ENCODE assay signal across 29 cellular contexts in the genomic region with DNA sequence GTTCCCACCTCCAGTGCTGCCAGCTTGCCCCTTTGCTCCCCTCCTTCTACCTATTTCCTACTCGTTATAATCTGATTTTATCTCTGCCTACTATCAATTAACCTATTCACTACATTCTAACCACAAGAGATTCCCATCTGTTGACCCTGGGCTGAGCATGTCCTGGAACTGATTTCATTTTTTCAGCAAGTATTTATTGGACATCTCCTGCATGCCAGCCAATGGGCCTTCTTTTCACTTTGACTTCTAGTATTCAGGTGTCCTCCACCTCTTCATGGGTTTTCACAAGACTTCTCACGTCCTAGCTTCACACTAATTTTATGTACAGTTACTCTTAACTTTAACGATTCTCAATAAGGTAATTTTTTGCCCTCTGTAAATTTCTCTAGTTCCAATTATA.
"Had no signal": no experiment of that assay in that cellular context is flagged by ENCODE, and none has a peak within 500 bp of the region (broad histone marks: within the 10 kb centered on the region; RNA-seq: fewer than 3 reads in every experiment).

No MANE protein-coding gene starts in this region.

- H3K9me3 ChIP-seq: esophagus muscularis mucosa, lower lobe of right lung, pancreas, prostate gland, testis, transverse colon had no signal

- H3K36me3 Mint-ChIP-seq: naive thymus-derived CD8-positive, alpha-beta T cell had no signal

- H3K27ac ChIP-seq: brain microvascular endothelial cell, esophagus muscularis mucosa, heart right ventricle, lower lobe of right lung, pancreas, skin epidermis, testis, transverse colon had no signal

- H3K4me3 ChIP-seq: esophagus muscularis mucosa, heart right ventricle, lower lobe of right lung, pancreas, prostate gland, skin epidermis, testis, transverse colon had no signal

- H3K27ac Mint-ChIP-seq: activated CD4-positive, alpha-beta memory T cell treated with anti-CD3 and anti-CD28 coated beads, Interleukin-2, amount 10 ng/mL, durations not matched to agents 7 days and 5 days; activated CD4-positive, alpha-beta T cell treated with anti-CD3 and anti-CD28 coated beads, Interleukin-2, amount 10 ng/mL, durations not matched to agents 7 days and 5 days; activated T-helper 17 cell treated with anti-CD3 and anti-CD28 coated beads, Interleukin-2, amount 50 U/mL, for 72 hours; naive thymus-derived CD8-positive, alpha-beta T cell had no signal

- H3K4me3 Mint-ChIP-seq: activated CD4-positive, alpha-beta memory T cell treated with anti-CD3 and anti-CD28 coated beads, Interleukin-2, amount 10 ng/mL, durations not matched to agents 7 days and 5 days; activated CD4-positive, alpha-beta T cell treated with anti-CD3 and anti-CD28 coated beads, Interleukin-2, amount 10 ng/mL, durations not matched to agents 7 days and 5 days; activated T-cell treated with anti-CD3 and anti-CD28 coated beads, Interleukin-2, amount 50 U/mL, for 4 hours; activated T-helper 17 cell treated with anti-CD3 and anti-CD28 coated beads, Interleukin-2, amount 50 U/mL, for 72 hours; naive thymus-derived CD8-positive, alpha-beta T cell; neural crest cell had no signal

- H3K27me3 Mint-ChIP-seq: activated CD4-positive, alpha-beta memory T cell treated with anti-CD3 and anti-CD28 coated beads, Interleukin-2, amount 10 ng/mL, durations not matched to agents 7 days and 5 days; activated CD4-positive, alpha-beta T cell treated with anti-CD3 and anti-CD28 coated beads, Interleukin-2, amount 10 ng/mL, durations not matched to agents 7 days and 5 days; activated T-helper 17 cell treated with anti-CD3 and anti-CD28 coated beads, Interleukin-2, amount 50 U/mL, for 72 hours; naive thymus-derived CD8-positive, alpha-beta T cell had no signal

- DNase-seq: activated CD4-positive, alpha-beta memory T cell treated with anti-CD3 and anti-CD28 coated beads, Interleukin-2, amount 10 ng/mL, durations not matched to agents 7 days and 5 days; activated CD4-positive, alpha-beta T cell treated with anti-CD3 and anti-CD28 coated beads for 1 hour; activated CD4-positive, alpha-beta T cell treated with anti-CD3 and anti-CD28 coated beads, Interleukin-2, amount 10 ng/mL, durations not matched to agents 7 days and 5 days; activated gamma-delta T cell treated with Interleukin-2 at 50 U/mL for 16 hours; activated naive CD4-positive, alpha-beta T cell treated with anti-CD3 and anti-CD28 coated beads, Interleukin-2, amount 50 U/mL, for 16 hours; activated T-cell treated with anti-CD3 and anti-CD28 coated beads, Interleukin-2, amount 50 U/mL, for 4 hours; amniotic stem cell; brain microvascular endothelial cell; cortex of kidney; foreskin melanocyte; heart right ventricle; kidney glomerular epithelial cell; lower lobe of right lung; mesenchymal stem cell; naive thymus-derived CD8-positive, alpha-beta T cell; nucleus accumbens; retina; stimulated activated CD4-positive, alpha-beta T cell treated with anti-CD3 and anti-CD28 coated beads, Interleukin-12 subunit alpha, Interleukin-12 subunit beta, amount 100 ng/mL, for 4 hours; stimulated activated CD4-positive, alpha-beta T cell treated with anti-CD3 and anti-CD28 coated beads, Interleukin-4, amount 100 ng/mL, for 1 hour; stimulated activated naive CD8-positive, alpha-beta T cell treated with anti-CD3 and anti-CD28 coated beads, Interleukin-15, Interleukin-2, amounts not matched to agents 100 U/mL and 50 U/mL, for 24 hours; testis had no signal

- H3K4me1 ChIP-seq: esophagus muscularis mucosa, heart right ventricle, lower lobe of right lung, prostate gland, testis had no signal

- ATAC-seq: activated T-cell treated with anti-CD3 and anti-CD28 coated beads, Interleukin-2, amount 50 U/mL, for 4 hours; activated T-helper 17 cell treated with anti-CD3 and anti-CD28 coated beads, Interleukin-2, amount 50 U/mL, for 72 hours; heart right ventricle; lower lobe of right lung; naive thymus-derived CD8-positive, alpha-beta T cell; sciatic nerve; stimulated activated naive CD8-positive, alpha-beta T cell treated with anti-CD3 and anti-CD28 coated beads, Interleukin-15, Interleukin-2, amounts not matched to agents 100 U/mL and 50 U/mL, for 24 hours had no signal

- H3K9me3 Mint-ChIP-seq: activated CD4-positive, alpha-beta memory T cell treated with anti-CD3 and anti-CD28 coated beads, Interleukin-2, amount 10 ng/mL, durations not matched to agents 7 days and 5 days; neural crest cell had no signal

- H3K4me1 Mint-ChIP-seq: activated CD4-positive, alpha-beta memory T cell treated with anti-CD3 and anti-CD28 coated beads, Interleukin-2, amount 10 ng/mL, durations not matched to agents 7 days and 5 days; activated CD4-positive, alpha-beta T cell treated with anti-CD3 and anti-CD28 coated beads, Interleukin-2, amount 10 ng/mL, durations not matched to agents 7 days and 5 days; activated T-helper 17 cell treated with anti-CD3 and anti-CD28 coated beads, Interleukin-2, amount 50 U/mL, for 72 hours; naive thymus-derived CD8-positive, alpha-beta T cell; neural crest cell had no signal

- H3K36me3 ChIP-seq: brain microvascular endothelial cell, esophagus muscularis mucosa, heart right ventricle, lower lobe of right lung, pancreas, prostate gland, transverse colon had no signal

- H3K27me3 ChIP-seq: brain microvascular endothelial cell, esophagus muscularis mucosa, heart right ventricle, pancreas, testis, transverse colon had no signal
